1 cellular context compared by ENCODE assay signal in genomic region chr7:64868469-64868868, GRCh38.
TF ChIP-seq lines count a peak whose summit lies in the region.

No MANE protein-coding gene starts in this region.

TF ChIP-seq in K562, 482 proteins besides CTCF, POLR2A, EP300 and RAD21:
- TF ChIP-seq ZNF785 (CRISPR knock-in tag; IDR thresholded peaks at IDR 0.05) (no peak), E2F3 (CRISPR knock-in tag; IDR thresholded peaks at IDR 0.05) (no peak), HEY1 (CRISPR knock-in tag; IDR thresholded peaks at IDR 0.05; ENCODE audit: borderline replicate concordance) (no peak), CHD1 (IDR thresholded peaks at IDR 0.05; ENCODE audit: low read length) (no peak), ZBTB49 (CRISPR knock-in tag; IDR thresholded peaks at IDR 0.05; ENCODE audit: borderline replicate concordance) (no peak), ZBTB33 (CRISPR knock-in tag; IDR thresholded peaks at IDR 0.05) (no peak), KLF10 (CRISPR knock-in tag; IDR thresholded peaks at IDR 0.05) (no peak), ZNF766 (CRISPR knock-in tag; conservative IDR thresholded peaks at IDR 0.05) (no peak), KLF1 (tag; IDR thresholded peaks at IDR 0.05) (no peak), RBFOX2 (IDR thresholded peaks at IDR 0.05; ENCODE audit: low read depth, low read length) (no peak), CREBBP (IDR thresholded peaks at IDR 0.05; ENCODE audit: low read depth, low read length) (no peak), NCOA1 (IDR thresholded peaks at IDR 0.05; ENCODE audit: low read depth) (no peak), SMC3 (conservative IDR thresholded peaks at IDR 0.05; ENCODE audit: insufficient read depth, low read depth, low read length) (no peak), KAT8 (IDR thresholded peaks at IDR 0.05; ENCODE audit: low read depth) (no peak), SETDB1 (IDR thresholded peaks at IDR 0.05; ENCODE audit: low read length) (no peak), OTX1 (CRISPR knock-in tag; IDR thresholded peaks at IDR 0.05) (no peak), ZNF354B (CRISPR knock-in tag; IDR thresholded peaks at IDR 0.05) (no peak), ZNF507 (tag; conservative IDR thresholded peaks at IDR 0.05) (no peak), NR3C1 (CRISPR knock-in tag; IDR thresholded peaks at IDR 0.05) (no peak), CLOCK (CRISPR knock-in tag; IDR thresholded peaks at IDR 0.05; ENCODE audit: borderline replicate concordance) (no peak)
